In the genomic region with DNA sequence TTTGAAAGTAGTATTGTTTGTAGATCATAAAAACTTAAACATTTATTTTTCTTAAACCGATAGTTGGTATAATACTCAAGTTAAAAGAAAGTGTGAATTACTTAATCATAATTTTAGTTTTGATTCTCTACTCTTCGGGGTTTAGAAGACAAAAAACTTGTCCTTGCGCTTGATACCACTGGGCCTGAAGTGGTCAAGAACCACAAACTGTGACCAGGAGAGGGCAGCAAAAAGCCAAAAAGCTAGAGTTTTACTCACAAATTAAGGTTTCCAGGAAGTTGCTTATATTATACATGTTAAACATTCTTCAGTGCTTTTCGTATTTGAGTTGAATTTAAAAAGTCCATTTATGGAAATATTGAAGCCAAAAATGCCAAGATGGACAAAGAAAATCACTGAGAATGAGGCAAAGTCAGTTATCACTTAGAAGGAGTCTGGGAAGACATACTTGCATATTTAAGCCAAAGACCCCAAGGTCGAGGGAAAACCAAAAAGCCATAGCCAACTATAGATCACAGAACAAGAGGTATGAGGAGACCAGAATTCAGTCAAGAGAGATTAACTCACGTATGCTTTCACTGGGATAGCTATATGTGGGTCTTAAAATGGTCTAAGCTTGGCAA, we compare ENCODE assay signal across 1 cellular context.
A peak's percentile ranks its signal among the peaks of the same experiment; 100 is the strongest.
TF ChIP-seq lines count a peak whose summit lies in the region.

No MANE protein-coding gene starts in this region.

TF ChIP-seq in HepG2, 621 proteins besides CTCF, POLR2A, EP300 and RAD21:
- TF ChIP-seq ZSCAN29 (CRISPR knock-in tag; conservative IDR thresholded peaks at IDR 0.05): no peak
- peak; percentile 28; the same call in 1 of the 2 replicates for TF ChIP-seq ELF1 (CRISPR knock-in tag; IDR thresholded peaks at IDR 0.05)
- TF ChIP-seq ZNF20 (CRISPR knock-in tag; IDR thresholded peaks at IDR 0.05): no peak
- peak; percentile 68 for TF ChIP-seq STAG1 (CRISPR knock-in tag; IDR thresholded peaks at IDR 0.05)
- 0 out of 2 replicates have a peak, but pooled peaks have one; percentile 24 for TF ChIP-seq ELF3 (CRISPR knock-in tag; IDR thresholded peaks at IDR 0.05)
- peak; percentile 51; the same call in 1 of the 2 replicates for TF ChIP-seq SMC3 (IDR thresholded peaks at IDR 0.05; ENCODE audit: low read length)
